8 cellular contexts compared by ENCODE assay signal in genomic region chr15:88258021-88258641, GRCh38. TPM values are rescaled to one million over a fixed set of nuclear protein-coding genes. Genes with fewer than 3 reads are reported as not detected.
DNase-seq lines count a peak whose midpoint lies in the region; ATAC-seq, FAIRE-seq and TF ChIP-seq lines count a peak whose summit lies in the region.

No MANE protein-coding gene starts in this region.

- no peak overlapping the region for H2AK5ac ChIP-seq in H1 (ENCODE audit: low read depth, low read length)

- H3K4me2 ChIP-seq in H1 (ENCODE audit: insufficient read depth in 1 of 2, low read depth in 2 of 2, low read length in 2 of 2): peak overlapping the region; percentile 80 to 84

- POLR2A ChIA-PET in H1 (lab: Charles Lee; ENCODE audit: partially characterized antibody): interaction anchor here (0.6 to 2.0 kb wide), 6 partner anchors 12 to 452 kb away, joined by 3 to 6 read pairs (median 5); no protein-coding TSS in a partner anchor

- no peak overlapping the region; the same call in 1 of the 2 replicates for H2BK5ac ChIP-seq in H1 (ENCODE audit: low read depth, low read length)

- peaks cover 21 to 39% (median 32%) of the 10 kb centered on the region in 4 experiments for H3K27me3 ChIP-seq in H1 (replicated peaks in 1 of 4; ENCODE audit: control insufficient read depth in 3 of 4, extremely low read depth in 1 of 4, insufficient read depth in 3 of 4, low read length in 3 of 4)

- no peak overlapping the region for H4K5ac ChIP-seq in H1 (ENCODE audit: insufficient read length, low read depth, low read length)

- H2BK12ac ChIP-seq in H1 (ENCODE audit: low read depth, low read length): peak overlapping the region; percentile 75; the same call in 1 of the 2 replicates

- no peak overlapping the region for H2BK20ac ChIP-seq in H1 (ENCODE audit: low read length)

- CTCF ChIA-PET in H1 (lab: Charles Lee; ENCODE audit: partially characterized antibody): interaction anchor here (0.6 to 9.3 kb wide), 14 partner anchors 11 to 643 kb away, joined by 3 to 119 read pairs (median 4); no protein-coding TSS in a partner anchor

- no peak for ATAC-seq in GM18867 (IDR thresholded peaks at IDR 0.05; ENCODE audit: unreplicated experiment)
- no peak for ATAC-seq in HG03521 (IDR thresholded peaks at IDR 0.05; ENCODE audit: unreplicated experiment)

- peaks cover 61% of the 10 kb centered on the region for H3K27me3 Mint-ChIP-seq in osteocyte (ENCODE audit: unreplicated experiment)

- peak overlapping the region; percentile 43 for H2BK120ac ChIP-seq in H1 (replicated peaks; ENCODE audit: low read depth, low read length)

- TF ChIP-seq RAD21 in H1 (IDR thresholded peaks at IDR 0.05 in 1 of 2, conservative IDR thresholded peaks at IDR 0.05 in 1 of 2; ENCODE audit: low read depth in 2 of 2, low read length in 2 of 2): peak; percentile 47 to 64

- TF ChIP-seq CTCF in GM12872 (IDR thresholded peaks at IDR 0.05; ENCODE audit: insufficient read depth, low read depth, low read length): peak; percentile 36; the same call in 2 of the 3 replicates
- peak; percentile 70 to 92 (median 84) for TF ChIP-seq CTCF in H1 (IDR thresholded peaks at IDR 0.05; ENCODE audit: control extremely low read depth in 1 of 3, insufficient read depth in 1 of 3, low read depth in 1 of 3, low read length in 3 of 3)
- peak; percentile 21 for TF ChIP-seq CTCF in osteocyte (IDR thresholded peaks at IDR 0.05)

- no peaks in the 10 kb centered on the region for H3K79me1 ChIP-seq in H1 (ENCODE audit: low read depth, low read length)

- H3K4me3 Mint-ChIP-seq in osteocyte (ENCODE audit: unreplicated experiment): no peak overlapping the region

- H3K4me1 ChIP-seq in H1 (replicated peaks in 1 of 4; ENCODE audit: control insufficient read depth in 3 of 4, insufficient read depth in 4 of 4, low read length in 3 of 4): peaks cover 0 to 9% (median 3%) of the 10 kb centered on the region in 4 experiments; a peak in 6 of 7 replicates

- H3K27ac ChIP-seq in H1 (ENCODE audit: low read depth, low read length): no peak overlapping the region

- no peak overlapping the region for H2BK15ac ChIP-seq in H1 (ENCODE audit: low read length)

- WGBS in H1 (ENCODE audit: extremely low coverage in 1 of 2, insufficient coverage in 1 of 2, insufficient read length in 1 of 2, insufficient replicate concordance in 2 of 2, low coverage in 1 of 2, low lambda C conversion rate in 2 of 2, missing lambda C conversion rate in 1 of 2), 2 experiments: 2% methylated on average over 20 of the region's 20 CpGs; no CpG with 5 or more reads in 1 of the 2 experiments

- H3K27ac Mint-ChIP-seq in osteocyte (ENCODE audit: unreplicated experiment): no peak overlapping the region

- TF ChIP-seq POLR2A in H1 (IDR thresholded peaks at IDR 0.05; ENCODE audit: control extremely low read depth in 1 of 2, low read depth in 2 of 2, low read length in 2 of 2): no peak

- no peaks in the 10 kb centered on the region for H3K9me3 ChIP-seq in H1 (ENCODE audit: insufficient read depth in 2 of 2, low read depth in 1 of 2, low read length in 1 of 2)

- H3K18ac ChIP-seq in H1 (ENCODE audit: extremely low read depth, low read length): peak overlapping the region; percentile 34; the same call in 1 of the 2 replicates

- no peak overlapping the region for H3K14ac ChIP-seq in H1 (ENCODE audit: insufficient read length)

- DNase-seq in NCI-H2029 treated with DMSO at 0.1 percent for 48 hours (lab: John Stamatoyannopoulos, UW): peak; percentile 31
- DNase-seq in H1 (ENCODE audit: low read depth in 1 of 2, low spot score in 2 of 2): peak; percentile 44 to 89
- no peak for DNase-seq in osteocyte (ENCODE audit: extremely low spot score, unreplicated experiment)
- no peak for DNase-seq in activated gamma-delta T cell (lab: John Stamatoyannopoulos, UW)
- no peak for DNase-seq in OCI-M2 (lab: John Stamatoyannopoulos, UW; ENCODE audit: unreplicated experiment)

- peak overlapping the region; percentile 70 to 91 (median 82) for H3K4me3 ChIP-seq in H1 (ENCODE audit: extremely low read depth in 1 of 4, insufficient read depth in 2 of 4, low read depth in 3 of 4, low read length in 4 of 4)

- H3K36me3 Mint-ChIP-seq in osteocyte (ENCODE audit: unreplicated experiment): no peaks in the 10 kb centered on the region

- no peaks in the 10 kb centered on the region for H3K9me3 Mint-ChIP-seq in osteocyte (ENCODE audit: unreplicated experiment)

- H3K4ac ChIP-seq in H1 (replicated peaks; ENCODE audit: insufficient read length, low read depth, low read length): peak overlapping the region; percentile 74

- no peak for TF ChIP-seq EP300 in H1 (IDR thresholded peaks at IDR 0.05; ENCODE audit: borderline replicate concordance in 1 of 2, low read depth in 2 of 2, low read length in 2 of 2)

- peak overlapping the region in 3 of 4 experiments; percentile 38 to 75 (median 38); a peak in 3 of 7 replicates for H3K9ac ChIP-seq in H1 (replicated peaks in 1 of 4; ENCODE audit: extremely low read depth in 1 of 4, low read depth in 3 of 4, low read length in 3 of 4)

- H4K91ac ChIP-seq in H1 (replicated peaks; ENCODE audit: insufficient read length, low read length): no peak overlapping the region

- H3K4me1 Mint-ChIP-seq in osteocyte (ENCODE audit: unreplicated experiment): peaks cover 18% of the 10 kb centered on the region

- no peaks in the 10 kb centered on the region for H3K79me2 ChIP-seq in H1 (ENCODE audit: control insufficient read depth in 1 of 2, insufficient read depth in 2 of 2, low read length in 2 of 2)

- H2AFZ ChIP-seq in H1 (ENCODE audit: low read length): peak overlapping the region; percentile 97

- no peak overlapping the region for H3K56ac ChIP-seq in H1 (replicated peaks; ENCODE audit: insufficient read length, low read depth, low read length)

- no peak overlapping the region for H3K23ac ChIP-seq in H1 (ENCODE audit: insufficient read length)

- H4K8ac ChIP-seq in H1 (ENCODE audit: extremely low read depth, insufficient read depth, low read length): no peak overlapping the region

- FAIRE-seq in H1 (lab: Jason Lieb, UNC): peak; percentile 90

- peaks cover 0 to 2% of the 10 kb centered on the region in 2 experiments for H4K20me1 ChIP-seq in H1 (replicated peaks in 1 of 2; ENCODE audit: control insufficient read depth in 1 of 2, insufficient read depth in 2 of 2, low read length in 2 of 2)

- no peaks in the 10 kb centered on the region for H3K36me3 ChIP-seq in H1 (ENCODE audit: control insufficient read depth in 2 of 4, insufficient read depth in 4 of 4, low read length in 3 of 4)

- peaks cover 26% of the 10 kb centered on the region; the same call in 1 of the 2 replicates for H3K23me2 ChIP-seq in H1 (ENCODE audit: low read depth, low read length)

TF ChIP-seq in H1, 55 proteins besides CTCF, POLR2A, EP300 and RAD21 (continues in another document):
- 0 out of 4 replicates have a peak, but pooled peaks of 1 of the 2 experiments have one; percentile 65 for TF ChIP-seq SIN3A (conservative IDR thresholded peaks at IDR 0.05 in 1 of 2, IDR thresholded peaks at IDR 0.05 in 1 of 2; ENCODE audit: low read depth in 1 of 2, low read length in 2 of 2)
- TF ChIP-seq CHD2 (IDR thresholded peaks at IDR 0.05; ENCODE audit: low read length): 0 out of 2 replicates have a peak, but pooled peaks have one; percentile 24
- no peak for TF ChIP-seq RXRA (IDR thresholded peaks at IDR 0.05; ENCODE audit: insufficient read depth, low read depth, low read length)
- TF ChIP-seq SIRT6 (IDR thresholded peaks at IDR 0.05; ENCODE audit: low read length): no peak
- TF ChIP-seq FOSL1 (IDR thresholded peaks at IDR 0.05; ENCODE audit: insufficient read depth, low read depth, low read length): no peak
- TF ChIP-seq TCF12 (IDR thresholded peaks at IDR 0.05; ENCODE audit: low read depth, low read length): no peak
- TF ChIP-seq HDAC6 (IDR thresholded peaks at IDR 0.05; ENCODE audit: low read depth, low read length): no peak
- TF ChIP-seq ZNF274 (IDR thresholded peaks at IDR 0.05; ENCODE audit: borderline replicate concordance, extremely low read depth, low read length): no peak
- no peak for TF ChIP-seq CBX5 (IDR thresholded peaks at IDR 0.05; ENCODE audit: low read depth, low read length)
- no peak for TF ChIP-seq CBX8 (IDR thresholded peaks at IDR 0.05; ENCODE audit: borderline replicate concordance, low read depth, low read length)
- no peak for TF ChIP-seq MAFK (IDR thresholded peaks at IDR 0.05; ENCODE audit: low read depth, low read length)

RNA-seq across cellular contexts. Expression of gene NTRK3, which starts 1.6 kb away (rescaled TPM):
- 4.5 and 4.6 TPM in 2 replicates for total RNA-seq in H1 (2021; fragmentation: NEBNext Ultra II Directional; extraction: Animal tissue kit (Norgen Biotek cat#: 25700))
- 6.8 and 7.4 TPM in 2 replicates for polyA plus RNA-seq in H1 (2011; rRNA removed)
- 6.6 TPM for polyA plus RNA-seq in H1 (2011; cell fraction: cytosol; rRNA removed)
- 15.9 TPM for polyA plus RNA-seq in H1 (2011; cell fraction: nucleus; rRNA removed)
- polyA plus RNA-seq in H1 (2012, experiment 1 of 2): 2.3 to 4.3 TPM (median 3.8 TPM) in 4 replicates
- 2.0 TPM for polyA plus RNA-seq in H1 (2012, experiment 2 of 2)
- 3.3 TPM for polyA plus RNA-seq in H1 (2013, experiment 1 of 2)
- 3.0 TPM for polyA plus RNA-seq in H1 (2013, experiment 2 of 2)
- polyA minus RNA-seq in H1 (2011; rRNA and poly(A)+ RNA removed): 13.5 and 15.7 TPM in 2 replicates
- polyA minus RNA-seq in H1 (2011; cell fraction: cytosol; rRNA and poly(A)+ RNA removed): 13.7 TPM
- 10.5 TPM for polyA minus RNA-seq in H1 (2011; cell fraction: nucleus; rRNA and poly(A)+ RNA removed)
- total RNA-seq in osteocyte: not detected in 2 replicates

Comparison
In these comparisons a context has a peak if more than half of its experiments do, and no peak if none do; other contexts are left out.
1. CTCF ChIP-seq: peak in every context shown above with its lines; median percentile 84 in H1; 36 in GM12872; 21 in osteocyte.
2. DNase-seq: peak in NCI-H2029 treated with DMSO at 0.1 percent for 48 hours (single experiment) and H1 (2 of 2); none in osteocyte (single experiment), activated gamma-delta T cell (single experiment) and OCI-M2 (single experiment).